In the genomic region with DNA sequence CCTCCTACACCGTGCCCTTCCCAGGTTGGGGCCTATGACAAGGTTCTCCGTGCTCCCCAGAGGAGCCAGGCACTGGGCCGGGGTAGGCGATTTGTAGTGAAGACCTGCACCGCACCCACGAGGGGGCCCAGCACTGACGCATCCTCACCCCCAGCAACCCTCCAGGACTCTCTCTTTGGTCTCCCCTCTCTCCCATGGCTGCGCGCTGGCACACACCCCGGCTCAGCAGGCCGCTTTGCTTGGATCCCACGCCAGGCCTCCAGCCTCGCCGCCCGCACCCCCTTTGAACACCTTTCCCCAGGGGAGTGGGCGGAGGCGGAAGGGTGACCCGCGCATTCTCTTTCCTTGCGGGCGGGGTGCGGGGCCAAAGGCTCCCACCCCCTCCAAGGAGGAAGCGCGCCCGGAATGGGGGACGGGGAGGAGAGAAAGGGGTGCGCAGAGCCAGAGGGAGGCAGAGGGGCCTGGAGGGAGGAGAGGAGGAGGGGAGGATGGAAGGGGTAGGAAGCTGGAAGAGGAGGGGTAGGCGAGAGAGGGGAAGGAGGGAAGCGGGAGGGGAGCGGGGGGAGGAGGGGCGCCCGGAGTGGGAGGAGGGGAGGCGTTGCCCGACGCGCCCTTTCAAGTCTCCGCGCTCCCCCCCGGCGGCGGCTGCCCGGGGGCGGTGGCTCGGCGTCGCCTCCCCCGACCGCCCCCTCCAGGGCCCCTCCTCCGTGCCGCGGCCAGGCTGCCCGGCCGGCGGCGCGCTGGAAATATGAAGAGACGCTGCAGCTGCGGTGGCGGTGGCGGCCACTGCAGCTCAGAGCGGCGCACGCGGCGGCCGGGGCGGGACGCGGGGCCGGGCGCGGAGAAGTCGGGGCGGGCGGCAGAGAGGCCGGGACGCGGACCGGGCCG, we compare ENCODE assay signal across 8 cellular contexts. TPM values are rescaled to one million over a fixed set of nuclear protein-coding genes. Genes with fewer than 3 reads are reported as not detected.
DNase-seq lines count a peak whose midpoint lies in the region; ATAC-seq and TF ChIP-seq lines count a peak whose summit lies in the region.

A gene (plus strand): TSS at position 751 of the 888 bp plus-strand sequence. CDS start 347 bp downstream, outside the sequence.

- 9 to 24% (median 16%) methylated on average over 39 to 78 of the region's 80 CpGs for WGBS in adipose tissue, 3 donors
- 9% methylated on average over 40 of the region's 80 CpGs for WGBS in hepatocyte (ENCODE audit: low lambda C conversion rate, missing lambda C conversion rate)
- WGBS in prostate gland: 3% methylated on average over 52 of the region's 80 CpGs

- H3K27me3 ChIP-seq in HUES48 (ENCODE audit: control insufficient read depth, insufficient read depth, low read length) (peaks cover 59% of the 10 kb centered on the region), hepatocyte (no peaks in the 10 kb centered on the region), prostate gland (replicated peaks; ENCODE audit: insufficient read depth) (no peaks in the 10 kb centered on the region)

- DNase-seq in AG08395 (ENCODE audit: low spot score) (peak; percentile 66), hepatocyte (ENCODE audit: low spot score) (peak; percentile 90), prostate gland (ENCODE audit: low spot score) (peak; percentile 70)
- no peak for DNase-seq in stimulated activated naive CD4-positive, alpha-beta T cell treated with Interleukin-2 at 50 U/mL for 16 hours (lab: John Stamatoyannopoulos, UW)

- peaks cover 40% of the 10 kb centered on the region for H3K79me2 ChIP-seq in hepatocyte

- TF ChIP-seq CTCF in hepatocyte (IDR thresholded peaks at IDR 0.05; ENCODE audit: poor library complexity) (no peak), prostate gland (IDR thresholded peaks at IDR 0.05) (peak in 1 of 4 experiments; percentile 12)

- H3K36me3 ChIP-seq in HUES48 (ENCODE audit: control insufficient read depth, insufficient read depth, low read length) (no peaks in the 10 kb centered on the region), hepatocyte (replicated peaks; ENCODE audit: insufficient read depth, low read depth) (no peaks in the 10 kb centered on the region), prostate gland (no peaks in the 10 kb centered on the region)

- no peaks in the 10 kb centered on the region for H3K9me2 ChIP-seq in hepatocyte (replicated peaks; ENCODE audit: insufficient read depth)

- H3K4me2 ChIP-seq in hepatocyte: peak within 1 kb of the TSS; percentile 85

- intact Hi-C loops in prostate gland (cut with DNase I): no loop called here

- peak within 1 kb of the TSS; percentile 58 for H3K9ac ChIP-seq in HUES48 (ENCODE audit: low read depth, low read length)

- ATAC-seq in HG03439 (IDR thresholded peaks at IDR 0.05; ENCODE audit: unreplicated experiment): no peak
- ATAC-seq in GM19455 (IDR thresholded peaks at IDR 0.05; ENCODE audit: unreplicated experiment): no peak

- peak within 1 kb of the TSS; percentile 81 for H2AFZ ChIP-seq in hepatocyte

- peak; percentile 45 for TF ChIP-seq POLR2A in prostate gland (IDR thresholded peaks at IDR 0.05)

- peak within 1 kb of the TSS; percentile 74 for H3K4me3 ChIP-seq in HUES48 (ENCODE audit: low read depth, low read length)
- peak within 1 kb of the TSS; percentile 92 for H3K4me3 ChIP-seq in hepatocyte
- peak within 1 kb of the TSS; percentile 64 to 75 for H3K4me3 ChIP-seq in prostate gland

- H4K20me1 ChIP-seq in hepatocyte (ENCODE audit: insufficient read depth, poor library complexity, severe bottlenecking): no peaks in the 10 kb centered on the region

- peak within 1 kb of the TSS; percentile 16 for H3K27ac ChIP-seq in HUES48 (ENCODE audit: low read depth, low read length)
- peak within 1 kb of the TSS; percentile 80 for H3K27ac ChIP-seq in adipose tissue (ENCODE audit: low read depth, low read length)
- peak within 1 kb of the TSS; percentile 94 for H3K27ac ChIP-seq in hepatocyte
- peak within 1 kb of the TSS; percentile 88 to 90 for H3K27ac ChIP-seq in prostate gland

- H3K9me3 ChIP-seq in HUES48 (ENCODE audit: control insufficient read depth, insufficient read depth, low read length) (no peaks in the 10 kb centered on the region), hepatocyte (ENCODE audit: low read depth) (no peaks in the 10 kb centered on the region), prostate gland (no peaks in the 10 kb centered on the region)

- H3K4me1 ChIP-seq in HUES48 (ENCODE audit: control insufficient read depth, insufficient read depth, low read length): 0 out of 2 replicates have a peak, but pooled peaks cover 6% of the 10 kb centered on the region
- peaks cover 19% of the 10 kb centered on the region for H3K4me1 ChIP-seq in hepatocyte (ENCODE audit: insufficient read depth)
- H3K4me1 ChIP-seq in prostate gland (replicated peaks): peaks cover 2% of the 10 kb centered on the region

RNA-seq across cellular contexts. Expression of the gene that starts here (rescaled TPM):
- polyA plus RNA-seq in adipose tissue: 100 to 1,000 TPM in 1 of 3 donors, 10 to 100 TPM in 2; 28.9 to 400 (median 45.9) TPM
- total RNA-seq in hepatocyte: 69.6 and 80.8 TPM in 2 replicates
- polyA plus RNA-seq in hepatocyte: 81.4 and 114 TPM in 2 replicates
- total RNA-seq in prostate gland: 100 to 1,000 TPM in 1 of 2 donors, 10 to 100 TPM in 1; 41.0 to 126 TPM

Comparison
In these comparisons a context has a peak if more than half of its experiments do, and no peak if none do; other contexts are left out.
1. H3K27ac ChIP-seq: peak in every context shown above with its lines; median percentile 94 in hepatocyte; 89 in prostate gland; 80 in adipose tissue; 16 in HUES48.